ENCODE assay signal across 8 cellular contexts in genomic region chr11:118359295-118359958, GRCh38. TPM values are rescaled to one million over a fixed set of nuclear protein-coding genes. Genes with fewer than 3 reads are reported as not detected.
DNase-seq lines count a peak whose midpoint lies in the region; ATAC-seq and TF ChIP-seq lines count a peak whose summit lies in the region.

Gene UBE4A, plus strand, starts transcription at chr11:118359600. Its CDS starts 5,481 bp downstream, at chr11:118365081.

- H3K9me3 Mint-ChIP-seq in activated naive CD4-positive, alpha-beta T cell treated with anti-CD3 and anti-CD28 coated beads, Interleukin-2, amount 50 U/mL, for 72 hours: no peaks in the 10 kb centered on the region

- TF ChIP-seq POLR2A in testis (IDR thresholded peaks at IDR 0.05): peak; percentile 8

- H3K4me1 ChIP-seq in testis: peaks cover 8% of the 10 kb centered on the region

- intact Hi-C loops in testis (cut with DNase I; ENCODE audit: low total_unique reads): no loop called here

- DNase-seq in GF-D8 (lab: John Stamatoyannopoulos, UW): peak; percentile 99
- peak; percentile 87 for DNase-seq in HFF-Myc (ENCODE audit: extremely low read depth, low read depth)
- DNase-seq in NCI-H1092 treated with DMSO at 0.1 percent for 48 hours (lab: John Stamatoyannopoulos, UW): peak; percentile 97
- peak; percentile 95 for DNase-seq in SKM-1 (lab: John Stamatoyannopoulos, UW; ENCODE audit: unreplicated experiment)
- peak; percentile 94 to 99 for DNase-seq in activated naive CD4-positive, alpha-beta T cell treated with anti-CD3 and anti-CD28 coated beads, Interleukin-2, amount 50 U/mL, for 72 hours (ENCODE audit: low spot score in 2 of 2)
- DNase-seq in glomerular visceral epithelial cell (ENCODE audit: extremely low spot score): peak; percentile 89
- peak; percentile 97 for DNase-seq in omental fat pad (ENCODE audit: low spot score)
- peak; percentile 98 for DNase-seq in testis

- peak within 1 kb of the TSS; percentile 75 for H3K4me3 ChIP-seq in HFF-Myc (replicated peaks; ENCODE audit: low read depth, low read length)
- peak within 1 kb of the TSS; percentile 82 to 86 for H3K4me3 ChIP-seq in testis

- no peaks in the 10 kb centered on the region for H3K36me3 ChIP-seq in testis (ENCODE audit: low read depth, missing control alignments)

- no peaks in the 10 kb centered on the region for H3K27me3 ChIP-seq in testis

- H3K36me3 Mint-ChIP-seq in activated naive CD4-positive, alpha-beta T cell treated with anti-CD3 and anti-CD28 coated beads, Interleukin-2, amount 50 U/mL, for 72 hours: peaks cover 11 to 13% of the 10 kb centered on the region in 2 donors

- TF ChIP-seq CTCF in HFF-Myc (IDR thresholded peaks at IDR 0.05; ENCODE audit: low read depth, low read length, missing control alignments) (no peak), omental fat pad (IDR thresholded peaks at IDR 0.05) (no peak), testis (IDR thresholded peaks at IDR 0.05) (no peak)

- peak within 1 kb of the TSS in 1 of 2 donors; percentile 19 for H3K27ac ChIP-seq in testis

- 0 to 1% methylated on average over 28 to 33 of the region's 33 CpGs for WGBS in testis, 2 donors

- peak within 1 kb of the TSS; percentile 98 to 99 for H3K27ac Mint-ChIP-seq in activated naive CD4-positive, alpha-beta T cell treated with anti-CD3 and anti-CD28 coated beads, Interleukin-2, amount 50 U/mL, for 72 hours

- H3K9me3 ChIP-seq in testis: no peaks in the 10 kb centered on the region

- peak; percentile 97 for ATAC-seq in activated naive CD4-positive, alpha-beta T cell treated with anti-CD3 and anti-CD28 coated beads, Interleukin-2, amount 50 U/mL, for 72 hours
- ATAC-seq in omental fat pad (ENCODE audit: low FRiP score): peak; percentile 58

RNA-seq across cellular contexts. Expression of gene UBE4A, which starts in this region (rescaled TPM):
- total RNA-seq in activated naive CD4-positive, alpha-beta T cell treated with anti-CD3 and anti-CD28 coated beads, Interleukin-2, amount 50 U/mL, for 72 hours: 10 to 100 TPM; 40.6 to 47.8 TPM
- total RNA-seq in omental fat pad (10 to 100 TPM; 39.3 to 45.9 (median 42.3) TPM), testis (10 to 100 TPM; 54.8 to 58.4 TPM)
- 36.6 TPM for polyA plus RNA-seq in testis (ENCODE audit: insufficient read depth, low read depth, low replicate concordance)
